8 cellular contexts compared by ENCODE assay signal in the genomic region with DNA sequence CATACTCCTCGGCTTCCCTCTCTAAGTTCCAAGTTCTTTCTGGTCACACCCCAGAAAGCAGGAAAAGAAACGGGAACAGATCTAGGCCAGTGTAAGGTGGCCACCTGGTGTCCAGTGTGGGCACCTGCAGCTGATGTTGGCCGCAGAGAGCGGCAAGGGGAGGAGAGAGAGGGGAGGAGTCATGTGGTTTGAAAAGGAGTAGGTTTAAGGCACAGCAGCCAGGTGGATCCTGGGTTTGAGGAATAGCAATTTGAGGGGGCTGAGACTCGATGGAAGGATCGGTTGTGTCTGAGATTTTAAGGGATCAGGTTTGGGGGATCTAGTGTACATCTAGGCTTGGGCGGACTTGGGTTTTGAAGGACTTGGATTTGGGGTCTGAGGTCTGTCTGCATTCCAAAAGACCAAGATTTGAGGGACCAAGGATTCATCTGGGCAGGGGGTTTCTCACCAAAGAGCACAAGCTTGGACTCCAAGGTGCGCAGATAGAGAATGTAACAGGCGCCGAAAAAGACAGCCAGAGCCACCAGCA. TPM values are rescaled to one million over a fixed set of nuclear protein-coding genes. Genes with fewer than 3 reads are reported as not detected.
DNase-seq lines count a peak whose midpoint lies in the region; ATAC-seq, FAIRE-seq and TF ChIP-seq lines count a peak whose summit lies in the region.

No MANE protein-coding gene starts in this region.

- H3K4me3 ChIP-seq in ascending aorta, result peak overlapping the region; percentile 83 to 96
- H3K4me3 ChIP-seq in left ventricle myocardium inferior, result peak overlapping the region; percentile 94
- H3K4me3 ChIP-seq in pancreas, result peak overlapping the region; percentile 75 to 94 (median 80)

- DNase-seq in NCI-H1436 (lab: John Stamatoyannopoulos, UW) (peak; percentile 50), NCI-H1436 treated with DMSO at 0.1 percent for 48 hours (lab: John Stamatoyannopoulos, UW) (no peak), HuH-7.5 (ENCODE audit: low spot score) (peak; percentile 95), OCI-M1 (lab: John Stamatoyannopoulos, UW) (peak; percentile 93), ascending aorta (ENCODE audit: low spot score in 2 of 2) (peak in 1 of 2 donors; percentile 79), left ventricle myocardium inferior (peak; percentile 48), pancreas (peak; percentile 73 to 91 (median 82))

- H3K27me3 ChIP-seq in ascending aorta, result no peaks in the 10 kb centered on the region
- H3K27me3 ChIP-seq in left ventricle myocardium inferior (ENCODE audit: low read depth), result no peaks in the 10 kb centered on the region
- H3K27me3 ChIP-seq in pancreas, result no peaks in the 10 kb centered on the region

- H3K27ac ChIP-seq in ascending aorta (peak overlapping the region; percentile 92 to 93), left ventricle myocardium inferior (replicated peaks) (peak overlapping the region; percentile 92), pancreas (peak overlapping the region; percentile 73 to 87 (median 83))

- peak; percentile 64 to 82 (median 76) for TF ChIP-seq CTCF in ascending aorta (IDR thresholded peaks at IDR 0.05)
- peak; percentile 84 for TF ChIP-seq CTCF in left ventricle myocardium inferior (IDR thresholded peaks at IDR 0.05; ENCODE audit: borderline replicate concordance)
- TF ChIP-seq CTCF in pancreas (IDR thresholded peaks at IDR 0.05), result peak; percentile 74 to 89 (median 82)

- peak; percentile 74 for FAIRE-seq in pancreas (lab: Jason Lieb, UNC)

- WGBS in pancreas, 2 donors, result 5 to 6% methylated on average over 10 of the region's 10 CpGs

- peak; percentile 83 to 90 (median 84) for ATAC-seq in pancreas
- no peak for ATAC-seq in GM21367 (IDR thresholded peaks at IDR 0.05; ENCODE audit: unreplicated experiment)

- H3K4me1 ChIP-seq in ascending aorta (peaks cover 3 to 9% of the 10 kb centered on the region in 2 donors), left ventricle myocardium inferior (peaks cover 40% of the 10 kb centered on the region), pancreas (peaks cover 0 to 4% (median 0%) of the 10 kb centered on the region in 3 donors)

- H3K36me3 ChIP-seq in ascending aorta (peaks cover 14 to 18% of the 10 kb centered on the region in 2 donors), left ventricle myocardium inferior (peaks cover 6% of the 10 kb centered on the region), pancreas (no peaks in the 10 kb centered on the region)

- H3K9me3 ChIP-seq in ascending aorta (no peaks in the 10 kb centered on the region), left ventricle myocardium inferior (replicated peaks) (no peaks in the 10 kb centered on the region), pancreas (no peaks in the 10 kb centered on the region)

- intact Hi-C loops in ascending aorta (cut with DNase I), result loop anchor here (1.0 to 10.0 kb wide), 5 partner anchors 99 to 1637 kb away; partner anchors contain the start of genes GSK3A, IRGQ, MEGF8 and ZNF576
- intact Hi-C loops in left ventricle myocardium inferior (cut with micrococcal nuclease), result no loop called here
- intact Hi-C loops in pancreas (cut with DNase I), result no loop called here

RNA-seq across cellular contexts. Expression of gene RABAC1, which starts 1.2 kb away (rescaled TPM):
- total RNA-seq in ascending aorta, result 360 TPM
- total RNA-seq in left ventricle myocardium inferior, result 56.7 TPM
- total RNA-seq in pancreas, result 10 to 100 TPM; 49.8 to 79.4 (median 66.8) TPM
- polyA plus RNA-seq in pancreas, result 100 to 1,000 TPM; 117 to 134 TPM

RNA-seq across cellular contexts. Expression of gene ERFL, which starts 29.7 kb away (rescaled TPM):
- total RNA-seq in ascending aorta (not detected), left ventricle myocardium inferior (not detected), pancreas (under 1 TPM in 5 of 6 donors, not detected in 1; 0.06 to 0.37 (median 0.14) TPM)
- polyA plus RNA-seq in pancreas, result under 1 TPM; 0.33 to 0.34 TPM

RNA-seq across cellular contexts. Expression of gene ATP1A3, which starts 36.1 kb away (rescaled TPM):
- 1.1 TPM for total RNA-seq in ascending aorta
- total RNA-seq in left ventricle myocardium inferior, result 375 TPM
- total RNA-seq in pancreas, result under 1 TPM; 0.09 to 0.44 (median 0.32) TPM
- 1 to 10 TPM in 1 of 2 donors, under 1 TPM in 1; 0.30 to 1.2 TPM for polyA plus RNA-seq in pancreas

Comparison
In these comparisons a context has a peak if more than half of its experiments do, and no peak if none do; other contexts are left out.
1. RNA of gene ATP1A3, which starts 36.1 kb away (total RNA-seq): 375 TPM in left ventricle myocardium inferior (single experiment); 1.1 TPM in ascending aorta (single experiment) and 0.09 to 0.44 TPM in pancreas; every median in the first group is over 100 times any median in the second.
2. Peak in every context shown above with its lines, with median percentiles within 50 percentile points of each other: H3K27ac ChIP-seq, H3K4me3 ChIP-seq and CTCF ChIP-seq.